Comparison of ENCODE assay signal across 13 cellular contexts in the genomic region with DNA sequence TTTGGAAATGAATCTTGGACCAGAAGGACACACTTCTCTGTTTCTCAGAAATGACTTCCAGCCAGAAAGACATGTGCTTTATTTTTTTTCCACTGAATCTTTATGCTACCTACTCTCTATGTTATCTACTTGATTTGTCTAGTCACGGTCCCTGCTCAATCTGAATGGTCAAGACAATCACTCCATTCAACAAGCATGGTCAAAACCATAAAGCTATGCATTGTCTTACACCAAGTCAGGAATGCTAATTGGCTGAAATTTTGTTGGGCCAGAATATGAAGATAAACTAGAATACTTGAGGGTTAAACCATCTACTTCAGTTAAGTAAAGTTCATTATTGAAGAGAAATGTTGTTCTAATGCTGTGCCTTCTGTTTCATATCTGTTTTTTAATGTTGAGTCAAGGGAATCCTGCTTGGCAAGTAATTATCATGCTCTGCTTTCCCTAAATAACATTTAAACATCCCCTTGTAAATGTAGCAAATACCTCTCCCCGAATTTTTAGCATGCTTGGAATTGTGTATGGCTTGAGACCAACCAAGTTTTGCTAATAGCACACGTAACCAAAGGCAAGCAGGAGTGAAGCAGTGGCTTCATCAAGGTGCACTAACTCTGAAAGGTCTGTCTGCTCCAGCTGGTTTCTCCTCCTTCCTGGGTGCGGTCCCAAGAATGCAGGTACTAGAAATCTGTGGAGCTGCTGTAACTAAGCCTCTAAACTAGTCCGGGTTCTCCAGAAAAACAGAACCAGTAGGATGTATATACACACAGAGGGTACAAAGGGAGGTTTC.
"Had no signal": no experiment of that assay in that cellular context is flagged by ENCODE, and none has a peak within 500 bp of the region (broad histone marks: within the 10 kb centered on the region; RNA-seq: fewer than 3 reads in every experiment).

No MANE protein-coding gene starts in this region.

- H3K27me3 ChIP-seq: tibial artery had no signal

- H3K27me3 Mint-ChIP-seq: activated CD4-positive, alpha-beta T cell treated with anti-CD3 and anti-CD28 coated beads, Interleukin-2, amount 10 ng/mL, durations not matched to agents 24 days and 14 days had no signal

- H3K4me1 Mint-ChIP-seq: activated B cell treated with CpG ODN at 0.5 μM for 24 hours; activated CD4-positive, alpha-beta T cell treated with anti-CD3 and anti-CD28 coated beads, Interleukin-2, amount 10 ng/mL, durations not matched to agents 24 days and 14 days; activated T-helper 17 cell treated with anti-CD3 and anti-CD28 coated beads, Interleukin-2, amount 50 U/mL, for 72 hours; stimulated activated effector memory CD8-positive, alpha-beta T cell treated with anti-CD3 and anti-CD28 coated beads, Interleukin-12 subunit alpha, Interleukin-12 subunit beta, amount 100 ng/mL, for 72 hours had no signal

- H3K27ac Mint-ChIP-seq: activated B cell treated with CpG ODN at 0.5 μM for 24 hours; activated CD4-positive, alpha-beta T cell treated with anti-CD3 and anti-CD28 coated beads, Interleukin-2, amount 10 ng/mL, durations not matched to agents 24 days and 14 days; activated naive CD4-positive, alpha-beta T cell treated with anti-CD3 and anti-CD28 coated beads for 36 hours; activated T-helper 17 cell treated with anti-CD3 and anti-CD28 coated beads, Interleukin-2, amount 50 U/mL, for 72 hours; naive thymus-derived CD4-positive, alpha-beta T cell; stimulated activated effector memory CD8-positive, alpha-beta T cell treated with anti-CD3 and anti-CD28 coated beads, Interleukin-12 subunit alpha, Interleukin-12 subunit beta, amount 100 ng/mL, for 72 hours had no signal

- H3K4me3 ChIP-seq: left ventricle myocardium inferior, skin epidermis, tibial artery had no signal

- H3K4me3 Mint-ChIP-seq: activated B cell treated with CpG ODN at 0.5 μM for 24 hours; activated CD4-positive, alpha-beta T cell treated with anti-CD3 and anti-CD28 coated beads, Interleukin-2, amount 10 ng/mL, durations not matched to agents 24 days and 14 days; activated naive CD4-positive, alpha-beta T cell treated with anti-CD3 and anti-CD28 coated beads for 36 hours; activated T-helper 17 cell treated with anti-CD3 and anti-CD28 coated beads, Interleukin-2, amount 50 U/mL, for 72 hours; naive thymus-derived CD4-positive, alpha-beta T cell; stimulated activated effector memory CD8-positive, alpha-beta T cell treated with anti-CD3 and anti-CD28 coated beads, Interleukin-12 subunit alpha, Interleukin-12 subunit beta, amount 100 ng/mL, for 72 hours had no signal

- DNase-seq: activated B cell treated with CpG ODN at 0.5 μM for 24 hours; activated CD4-positive, alpha-beta T cell treated with anti-CD3 and anti-CD28 coated beads, Interleukin-2, amount 10 ng/mL, durations not matched to agents 24 days and 14 days; activated CD8-positive, alpha-beta memory T cell treated with anti-CD3 and anti-CD28 coated beads for 24 hours; activated naive CD4-positive, alpha-beta T cell treated with anti-CD3 and anti-CD28 coated beads for 36 hours; glutamatergic neuron; left ventricle myocardium inferior; naive thymus-derived CD4-positive, alpha-beta T cell; posterior cingulate gyrus; T-helper 2 cell; tibial artery had no signal

- ATAC-seq: activated T-helper 17 cell treated with anti-CD3 and anti-CD28 coated beads, Interleukin-2, amount 50 U/mL, for 72 hours; naive thymus-derived CD4-positive, alpha-beta T cell; stimulated activated effector memory CD8-positive, alpha-beta T cell treated with anti-CD3 and anti-CD28 coated beads, Interleukin-12 subunit alpha, Interleukin-12 subunit beta, amount 100 ng/mL, for 72 hours had no signal

- H3K36me3 ChIP-seq: left ventricle myocardium inferior, tibial artery had no signal

- H3K9me3 Mint-ChIP-seq: activated B cell treated with CpG ODN at 0.5 μM for 24 hours; activated CD4-positive, alpha-beta T cell treated with anti-CD3 and anti-CD28 coated beads, Interleukin-2, amount 10 ng/mL, durations not matched to agents 24 days and 14 days; activated naive CD4-positive, alpha-beta T cell treated with anti-CD3 and anti-CD28 coated beads for 36 hours; stimulated activated effector memory CD8-positive, alpha-beta T cell treated with anti-CD3 and anti-CD28 coated beads, Interleukin-12 subunit alpha, Interleukin-12 subunit beta, amount 100 ng/mL, for 72 hours had no signal

- H3K27ac ChIP-seq: left ventricle myocardium inferior, tibial artery had no signal

- H3K36me3 Mint-ChIP-seq: naive thymus-derived CD4-positive, alpha-beta T cell; stimulated activated effector memory CD8-positive, alpha-beta T cell treated with anti-CD3 and anti-CD28 coated beads, Interleukin-12 subunit alpha, Interleukin-12 subunit beta, amount 100 ng/mL, for 72 hours had no signal
